Comparison of ENCODE assay signal across 13 cellular contexts in genomic region chr5:136035837-136036236, GRCh38. TPM values are rescaled to one million over a fixed set of nuclear protein-coding genes. Genes with fewer than 3 reads are reported as not detected.
DNase-seq lines count a peak whose midpoint lies in the region; ATAC-seq, FAIRE-seq and TF ChIP-seq lines count a peak whose summit lies in the region.
"Had no signal": no experiment of that assay in that cellular context is flagged by ENCODE, and none has a peak within 500 bp of the region (broad histone marks: within the 10 kb centered on the region; RNA-seq: fewer than 3 reads in every experiment).

No MANE protein-coding gene starts in this region.

- in situ Hi-C loops in HepG2 (cut with HindIII; ENCODE audit: extremely low pct_ligation_motif_present, low pct_unique_long_range_greater_than_20kb) = no loop called here

- WGBS in HepG2 (ENCODE audit: low lambda C conversion rate) = 93% methylated on average over 7 of the region's 7 CpGs
- 80 to 94% (median 92%) methylated on average over 7 of the region's 7 CpGs for WGBS in stomach, 5 donors

- peaks cover 38% of the 10 kb centered on the region for H3K4me1 ChIP-seq in HepG2 (ENCODE audit: insufficient read depth, low read length)
- H3K4me1 ChIP-seq in stomach = peaks cover 0 to 34% (median 9%) of the 10 kb centered on the region in 4 donors

- no peaks in the 10 kb centered on the region for H4K20me1 ChIP-seq in HepG2 (ENCODE audit: insufficient read depth, low read length)

- TF ChIP-seq CTCF in activated CD8-positive, alpha-beta T cell treated with anti-CD3 and anti-CD28 coated beads for 36 hours (IDR thresholded peaks at IDR 0.05) = no peak
- TF ChIP-seq CTCF in RWPE1 (conservative IDR thresholded peaks at IDR 0.05; ENCODE audit: low read depth) = no peak
- TF ChIP-seq CTCF in HepG2 (CRISPR knock-in tag; IDR thresholded peaks at IDR 0.05) = no peak
- TF ChIP-seq CTCF in stomach (IDR thresholded peaks at IDR 0.05) = no peak

- peaks cover 9% of the 10 kb centered on the region for H3K79me2 ChIP-seq in HepG2 (ENCODE audit: insufficient read depth, low read length)

- DNase-seq in activated CD8-positive, alpha-beta T cell treated with anti-CD3 and anti-CD28 coated beads, Interleukin-2, amount 10 ng/mL, durations not matched to agents 7 days and 5 days = no peak
- no peak for DNase-seq in activated CD8-positive, alpha-beta T cell treated with anti-CD3 and anti-CD28 coated beads for 36 hours
- no peak for DNase-seq in RWPE1 (ENCODE audit: low spot score)
- no peak for DNase-seq in HepG2 (ENCODE audit: low spot score)
- DNase-seq in stomach = no peak
- DNase-seq in stimulated activated CD4-positive, alpha-beta T cell treated with anti-CD3 and anti-CD28 coated beads, Interleukin-4, amount 100 ng/mL, for 1 hour = no peak
- no peak for DNase-seq in stimulated activated CD4-positive, alpha-beta T cell treated with anti-CD3 and anti-CD28 coated beads, Interleukin-4, amount 100 ng/mL, for 24 hours
- DNase-seq: activated naive CD4-positive, alpha-beta T cell treated with anti-CD3 and anti-CD28 coated beads, Interleukin-2, amount 50 U/mL, for 16 hours; caudate nucleus; erythroblast had no signal

- no peak for ATAC-seq in activated CD8-positive, alpha-beta T cell treated with anti-CD3 and anti-CD28 coated beads, Interleukin-2, amount 10 ng/mL, durations not matched to agents 7 days and 5 days
- no peak for ATAC-seq in activated CD8-positive, alpha-beta T cell treated with anti-CD3 and anti-CD28 coated beads for 36 hours
- ATAC-seq in HepG2 (no peak), GM19397 (IDR thresholded peaks at IDR 0.05; ENCODE audit: unreplicated experiment) (no peak)
- ATAC-seq: GM12878 had no signal

- H3K36me3 ChIP-seq in HepG2 (replicated peaks in 1 of 2; ENCODE audit: control insufficient read depth in 1 of 2, insufficient read depth in 2 of 2, low read length in 2 of 2) (peaks cover 16 to 55% of the 10 kb centered on the region in 2 experiments), stomach (peaks cover 0 to 11% (median 0%) of the 10 kb centered on the region in 4 donors)

- no TSS peak for BruUV-seq in HepG2 (replicated peaks; lab: Mats Ljungman, UMichigan)

- H3K36me3 Mint-ChIP-seq in activated CD8-positive, alpha-beta T cell treated with anti-CD3 and anti-CD28 coated beads, Interleukin-2, amount 10 ng/mL, durations not matched to agents 7 days and 5 days (ENCODE audit: low read depth) = no peaks in the 10 kb centered on the region
- peaks cover 3% of the 10 kb centered on the region for H3K36me3 Mint-ChIP-seq in activated CD8-positive, alpha-beta T cell treated with anti-CD3 and anti-CD28 coated beads for 36 hours (ENCODE audit: low read depth)

- CTCF ChIA-PET in activated CD8-positive, alpha-beta T cell treated with anti-CD3 and anti-CD28 coated beads, Interleukin-2, amount 10 ng/mL, durations not matched to agents 7 days and 5 days (lab: Charles Lee) = no interaction called here
- CTCF ChIA-PET in activated CD8-positive, alpha-beta T cell treated with anti-CD3 and anti-CD28 coated beads for 36 hours (lab: Charles Lee) = interaction anchor here (1.2 to 2.2 kb wide), 2 partner anchors 11 to 14 kb away, joined by 5 read pairs; no protein-coding TSS in a partner anchor
- CTCF ChIA-PET in RWPE1 (lab: Yijun Ruan, JAX) = interaction anchor here (0.7 kb wide), 1 partner anchor 104 kb away, joined by 3 read pairs; no protein-coding TSS in a partner anchor
- CTCF ChIA-PET in HepG2 (lab: Yijun Ruan, JAX; ENCODE audit: low intra/inter-chr PET ratio, low total read pairs) = no interaction called here

- TF ChIP-seq RAD21 in HepG2 (CRISPR knock-in tag; IDR thresholded peaks at IDR 0.05) = no peak

- no peaks in the 10 kb centered on the region for H3K9me3 Mint-ChIP-seq in activated CD8-positive, alpha-beta T cell treated with anti-CD3 and anti-CD28 coated beads, Interleukin-2, amount 10 ng/mL, durations not matched to agents 7 days and 5 days (ENCODE audit: insufficient read depth)
- H3K9me3 Mint-ChIP-seq in activated CD8-positive, alpha-beta T cell treated with anti-CD3 and anti-CD28 coated beads for 36 hours = peaks cover 2% of the 10 kb centered on the region

- H3K4me3 Mint-ChIP-seq in activated CD8-positive, alpha-beta T cell treated with anti-CD3 and anti-CD28 coated beads, Interleukin-2, amount 10 ng/mL, durations not matched to agents 7 days and 5 days = no peak overlapping the region
- no peak overlapping the region for H3K4me3 Mint-ChIP-seq in activated CD8-positive, alpha-beta T cell treated with anti-CD3 and anti-CD28 coated beads for 36 hours

- H3K9me3 ChIP-seq in HepG2 (ENCODE audit: low read length) = no peaks in the 10 kb centered on the region
- H3K9me3 ChIP-seq in stomach = no peaks in the 10 kb centered on the region

- H3K9ac ChIP-seq in HepG2 (ENCODE audit: insufficient read depth, low read depth, low read length) = no peak overlapping the region

- peak overlapping the region; percentile 74 for H3K27ac Mint-ChIP-seq in activated CD8-positive, alpha-beta T cell treated with anti-CD3 and anti-CD28 coated beads, Interleukin-2, amount 10 ng/mL, durations not matched to agents 7 days and 5 days
- no peak overlapping the region for H3K27ac Mint-ChIP-seq in activated CD8-positive, alpha-beta T cell treated with anti-CD3 and anti-CD28 coated beads for 36 hours

- H3K4me2 ChIP-seq in HepG2 (ENCODE audit: low read depth, low read length) = no peak overlapping the region

- POLR2A ChIA-PET in activated CD8-positive, alpha-beta T cell treated with anti-CD3 and anti-CD28 coated beads, Interleukin-2, amount 10 ng/mL, durations not matched to agents 7 days and 5 days (lab: Charles Lee) = no interaction called here
- POLR2A ChIA-PET in activated CD8-positive, alpha-beta T cell treated with anti-CD3 and anti-CD28 coated beads for 36 hours (lab: Charles Lee) = interaction anchor here (1.3 kb wide), 1 partner anchor 9 kb away, joined by 3 read pairs; no protein-coding TSS in a partner anchor
- POLR2A ChIA-PET in RWPE1 (lab: Yijun Ruan, JAX; ENCODE audit: low non-redundant PET) = no interaction called here
- POLR2A ChIA-PET in HepG2 (lab: Yijun Ruan, JAX) = interaction anchor here (1.1 to 10.6 kb wide), 3 partner anchors 17 to 61 kb away, joined by 3 to 129 read pairs (median 5); no protein-coding TSS in a partner anchor

- TF ChIP-seq POLR2A in HepG2 (IDR thresholded peaks at IDR 0.05; ENCODE audit: insufficient read depth in 1 of 2, low read depth in 2 of 2, low read length in 2 of 2) (no peak), stomach (IDR thresholded peaks at IDR 0.05) (no peak)

- H3K27ac ChIP-seq in RWPE1 = peak overlapping the region; percentile 89
- H3K27ac ChIP-seq in HepG2 (ENCODE audit: extremely low read length, insufficient read depth, low read length) = no peak overlapping the region
- H3K27ac ChIP-seq in stomach = peak overlapping the region in 3 of 5 donors; percentile 23 to 72 (median 52)
- H3K27ac ChIP-seq: VCaP had no signal

- intact Hi-C loops in activated CD8-positive, alpha-beta T cell treated with anti-CD3 and anti-CD28 coated beads for 36 hours (cut with micrococcal nuclease) = no loop called here
- intact Hi-C loops in HepG2 (cut with micrococcal nuclease; ENCODE audit: unreplicated experiment) = no loop called here
- intact Hi-C loops in stomach (cut with DNase I; ENCODE audit: low total_unique reads) = no loop called here

- H3K27me3 Mint-ChIP-seq in activated CD8-positive, alpha-beta T cell treated with anti-CD3 and anti-CD28 coated beads, Interleukin-2, amount 10 ng/mL, durations not matched to agents 7 days and 5 days (ENCODE audit: low read depth) = no peaks in the 10 kb centered on the region
- no peaks in the 10 kb centered on the region for H3K27me3 Mint-ChIP-seq in activated CD8-positive, alpha-beta T cell treated with anti-CD3 and anti-CD28 coated beads for 36 hours

- TF ChIP-seq EP300 in HepG2 (IDR thresholded peaks at IDR 0.05; ENCODE audit: low read depth in 2 of 2, low read length in 2 of 2) (no peak), HepG2 (CRISPR knock-in tag; IDR thresholded peaks at IDR 0.05; ENCODE audit: borderline replicate concordance) (no peak), stomach (IDR thresholded peaks at IDR 0.05) (no peak)

- H3K27me3 ChIP-seq in HepG2 (ENCODE audit: control insufficient read depth in 1 of 2, insufficient read depth in 2 of 2, low read length in 2 of 2) = no peaks in the 10 kb centered on the region
- no peaks in the 10 kb centered on the region for H3K27me3 ChIP-seq in stomach

- peaks cover 24% of the 10 kb centered on the region for H3K4me1 Mint-ChIP-seq in activated CD8-positive, alpha-beta T cell treated with anti-CD3 and anti-CD28 coated beads, Interleukin-2, amount 10 ng/mL, durations not matched to agents 7 days and 5 days (ENCODE audit: low read depth)
- peaks cover 20% of the 10 kb centered on the region for H3K4me1 Mint-ChIP-seq in activated CD8-positive, alpha-beta T cell treated with anti-CD3 and anti-CD28 coated beads for 36 hours (ENCODE audit: low read depth)

- FAIRE-seq in HepG2 (lab: Jason Lieb, UNC) = no peak
- FAIRE-seq: GM12878 had no signal

- H2AFZ ChIP-seq in HepG2 (ENCODE audit: low read length) = no peak overlapping the region

- H3K4me3 ChIP-seq in HepG2 (replicated peaks in 1 of 3; ENCODE audit: insufficient read depth in 1 of 3, low read depth in 2 of 3, low read length in 3 of 3) = no peak overlapping the region
- no peak overlapping the region for H3K4me3 ChIP-seq in stomach
- H3K4me3 ChIP-seq: GM12878 had no signal

RNA-seq across cellular contexts. Expression of gene TGFBI, which starts 7.0 kb away (rescaled TPM):
- not detected for total RNA-seq in activated CD8-positive, alpha-beta T cell treated with anti-CD3 and anti-CD28 coated beads, Interleukin-2, amount 10 ng/mL, durations not matched to agents 7 days and 5 days
- not detected for total RNA-seq in activated CD8-positive, alpha-beta T cell treated with anti-CD3 and anti-CD28 coated beads for 36 hours
- total RNA-seq in HepG2 (2016; rRNA removed; fragmentation: Illumina TruSeq; extraction: Trizol) = 138 and 275 TPM in 2 replicates
- total RNA-seq in HepG2 (2016; cell fraction: cytosol; rRNA removed; fragmentation: Illumina TruSeq; extraction: Trizol; ENCODE audit: low read depth) = 50.3 and 55.8 TPM in 2 replicates
- 131 and 276 TPM in 2 replicates for total RNA-seq in HepG2 (2016; cell fraction: insoluble cytoplasmic fraction; rRNA removed; fragmentation: Illumina TruSeq; extraction: Trizol)
- total RNA-seq in HepG2 (2016; cell fraction: membrane; rRNA removed; fragmentation: Illumina TruSeq; extraction: Trizol) = 113 and 131 TPM in 2 replicates
- total RNA-seq in HepG2 (2016; cell fraction: nucleus; rRNA removed; fragmentation: Illumina TruSeq; extraction: Trizol) = 247 and 314 TPM in 2 replicates
- polyA plus RNA-seq in HepG2 (2011; rRNA removed) = 441 and 457 TPM in 2 replicates
- 304 and 337 TPM in 2 replicates for polyA plus RNA-seq in HepG2 (2011; cell fraction: cytosol; rRNA removed)
- polyA plus RNA-seq in HepG2 (2011; cell fraction: nucleus; rRNA removed) = 658 and 897 TPM in 2 replicates
- 309 and 371 TPM in 2 replicates for polyA plus RNA-seq in HepG2 (2012)
- 43.1 and 46.7 TPM in 2 replicates for polyA plus RNA-seq in HepG2 (2016; cell fraction: cytosol; fragmentation: Illumina TruSeq; extraction: Trizol; ENCODE audit: low read depth)
- 120 and 134 TPM in 2 replicates for polyA plus RNA-seq in HepG2 (2016; cell fraction: insoluble cytoplasmic fraction; fragmentation: Illumina TruSeq; extraction: Trizol; ENCODE audit: low read depth)
- 83.1 and 98.3 TPM in 2 replicates for polyA plus RNA-seq in HepG2 (2016; cell fraction: membrane; fragmentation: Illumina TruSeq; extraction: Trizol; ENCODE audit: low read depth)
- polyA plus RNA-seq in HepG2 (2016; cell fraction: nucleus; fragmentation: Illumina TruSeq; extraction: Trizol; ENCODE audit: insufficient read depth, low read depth) = 385 and 414 TPM in 2 replicates
- polyA minus RNA-seq in HepG2 (2011; rRNA and poly(A)+ RNA removed; ENCODE audit: low replicate concordance) = 25.5 and 364 TPM in 2 replicates
- polyA minus RNA-seq in HepG2 (2011; cell fraction: cytosol; rRNA and poly(A)+ RNA removed) = 249 and 302 TPM in 2 replicates
- 204 and 216 TPM in 2 replicates for polyA minus RNA-seq in HepG2 (2011; cell fraction: nucleus; rRNA and poly(A)+ RNA removed)
- total RNA-seq in stomach = 100 to 1,000 TPM in 1 of 5 donors, 10 to 100 TPM in 4; 24.5 to 180 (median 70.1) TPM
- 100 to 1,000 TPM in 1 of 3 donors, 10 to 100 TPM in 2; 43.5 to 116 (median 54.4) TPM for polyA plus RNA-seq in stomach

Comparison
In these comparisons a context has a peak if more than half of its experiments do, and no peak if none do; other contexts are left out.
1. CTCF ChIA-PET loops: an anchor here in activated CD8-positive, alpha-beta T cell treated with anti-CD3 and anti-CD28 coated beads for 36 hours (1.2 to 2.2 kb wide) and RWPE1 (0.7 kb wide); none called in activated CD8-positive, alpha-beta T cell treated with anti-CD3 and anti-CD28 coated beads, Interleukin-2, amount 10 ng/mL, durations not matched to agents 7 days and 5 days and HepG2.
2. POLR2A ChIA-PET loops: an anchor here in activated CD8-positive, alpha-beta T cell treated with anti-CD3 and anti-CD28 coated beads for 36 hours (1.3 kb wide) and HepG2 (1.1 to 10.6 kb wide); none called in activated CD8-positive, alpha-beta T cell treated with anti-CD3 and anti-CD28 coated beads, Interleukin-2, amount 10 ng/mL, durations not matched to agents 7 days and 5 days and RWPE1.
3. RNA of gene TGFBI, which starts 7.0 kb away (total RNA-seq): 50.3 to 314 TPM in HepG2 and 24.5 to 180 TPM in stomach; not detected in activated CD8-positive, alpha-beta T cell treated with anti-CD3 and anti-CD28 coated beads, Interleukin-2, amount 10 ng/mL, durations not matched to agents 7 days and 5 days and not detected in activated CD8-positive, alpha-beta T cell treated with anti-CD3 and anti-CD28 coated beads for 36 hours; every median in the first group is over 10 times any median in the second.